ENCODE assay signal across 8 cellular contexts in genomic region chr7:135211179-135211945, GRCh38. TPM values are rescaled to one million over a fixed set of nuclear protein-coding genes. Genes with fewer than 3 reads are reported as not detected.
DNase-seq lines count a peak whose midpoint lies in the region; ATAC-seq, FAIRE-seq and TF ChIP-seq lines count a peak whose summit lies in the region.

WDR91 (minus strand) TSS chr7:135211526; CDS start chr7:135211502, 24 bp downstream.

- WGBS in mesenchymal stem cell: under 1% methylated on average over 68 of the region's 82 CpGs

- no peak for TF ChIP-seq CTCF in Caco-2 (IDR thresholded peaks at IDR 0.05; ENCODE audit: insufficient read depth in 1 of 2, low read depth in 1 of 2, low read length in 1 of 2, severe bottlenecking in 1 of 2, unreplicated experiment in 1 of 2)

- FAIRE-seq in HTR-8/SVneo (lab: Jason Lieb, UNC): no peak

- peak within 1 kb of the TSS; percentile 77 for H2BK5ac ChIP-seq in mesenchymal stem cell (ENCODE audit: low read depth, low read length, poor library complexity, severe bottlenecking)

- no peaks in the 10 kb centered on the region for H3K9me3 Mint-ChIP-seq in Caco-2 (ENCODE audit: unreplicated experiment)

- no peaks in the 10 kb centered on the region for H3K27me3 Mint-ChIP-seq in Caco-2 (ENCODE audit: insufficient read depth, unreplicated experiment)

- peak within 1 kb of the TSS in 1 of 2 experiments; percentile 89 for H2BK12ac ChIP-seq in mesenchymal stem cell (ENCODE audit: low read length in 2 of 2)

- peak within 1 kb of the TSS; percentile 95 for H3K4me3 Mint-ChIP-seq in Caco-2 (ENCODE audit: unreplicated experiment)

- peak within 1 kb of the TSS; percentile 86 for H3K4me3 ChIP-seq in Caco-2 (ENCODE audit: low read depth, low read length)
- peak within 1 kb of the TSS; percentile 95 to 97 for H3K4me3 ChIP-seq in mesenchymal stem cell (ENCODE audit: insufficient read depth in 1 of 2, low read depth in 1 of 2, low read length in 2 of 2)

- POLR2A ChIA-PET in Caco-2 (lab: Charles Lee): no interaction called here
- POLR2A ChIA-PET in activated CD8-positive, alpha-beta memory T cell treated with anti-CD3 and anti-CD28 coated beads for 36 hours (lab: Charles Lee): interaction anchor here (0.5 to 2.0 kb wide), 3 partner anchors 42 to 564 kb away, joined by 3 to 12 read pairs (median 3); partner anchors contain the start of genes CYREN and TMEM140

- H3K4me1 ChIP-seq in Caco-2 (peaks cover 4% of the 10 kb centered on the region; the same call in 1 of the 2 replicates), mesenchymal stem cell (ENCODE audit: control insufficient read depth, insufficient read depth, low read depth, low read length) (peaks cover 21% of the 10 kb centered on the region)

- intact Hi-C loops in Caco-2 (cut with micrococcal nuclease; ENCODE audit: unreplicated experiment): loop anchor here (2.0 to 5.0 kb wide), 2 partner anchors 41 to 219 kb away; partner anchors contain the start of gene CYREN

- peak within 1 kb of the TSS; percentile 99 for H2AFZ ChIP-seq in mesenchymal stem cell (ENCODE audit: low read depth, low read length)

- ATAC-seq in GM21381 (IDR thresholded peaks at IDR 0.05; ENCODE audit: unreplicated experiment): peak; percentile 71

- peak within 1 kb of the TSS in 1 of 2 experiments; percentile 79 for H3K14ac ChIP-seq in mesenchymal stem cell (ENCODE audit: low read length in 2 of 2)

- H3K36me3 Mint-ChIP-seq in Caco-2 (ENCODE audit: insufficient read depth, unreplicated experiment): no peaks in the 10 kb centered on the region

- peak within 1 kb of the TSS; percentile 94 for H3K9ac ChIP-seq in mesenchymal stem cell (ENCODE audit: low read length)

- peak within 1 kb of the TSS; percentile 94 for H4K91ac ChIP-seq in mesenchymal stem cell (ENCODE audit: low read length)

- H4K8ac ChIP-seq in mesenchymal stem cell (ENCODE audit: low read length): peak within 1 kb of the TSS; percentile 96

- H3K9me3 ChIP-seq in Caco-2 (no peaks in the 10 kb centered on the region), mesenchymal stem cell (ENCODE audit: control insufficient read depth, low read length) (no peaks in the 10 kb centered on the region)

- peak within 1 kb of the TSS; percentile 48 for H2BK15ac ChIP-seq in mesenchymal stem cell (ENCODE audit: low read depth, poor library complexity, severe bottlenecking)

- H3K27ac Mint-ChIP-seq in Caco-2 (ENCODE audit: unreplicated experiment): peak within 1 kb of the TSS; percentile 96

- H3K23ac ChIP-seq in mesenchymal stem cell (ENCODE audit: low read length in 2 of 2): peak within 1 kb of the TSS in 1 of 2 experiments; percentile 53

- peak within 1 kb of the TSS; percentile 82 for H3K4me2 ChIP-seq in mesenchymal stem cell (ENCODE audit: low read length, poor library complexity, severe bottlenecking)

- CTCF ChIA-PET in Caco-2 (lab: Charles Lee): interaction anchor here (0.6 to 1.4 kb wide), 3 partner anchors 64 to 434 kb away, joined by 4 to 7 read pairs (median 5); no protein-coding TSS in a partner anchor
- CTCF ChIA-PET in activated CD8-positive, alpha-beta memory T cell treated with anti-CD3 and anti-CD28 coated beads for 36 hours (lab: Charles Lee): interaction anchor here (0.9 to 2.9 kb wide), 2 partner anchors 31 to 41 kb away, joined by 3 to 19 read pairs; partner anchors contain the start of gene CYREN

- H3K36me3 ChIP-seq in Caco-2 (ENCODE audit: control insufficient read depth, insufficient read depth, low read length): no peaks in the 10 kb centered on the region
- peaks cover 4 to 21% of the 10 kb centered on the region in 2 experiments for H3K36me3 ChIP-seq in mesenchymal stem cell (ENCODE audit: control insufficient read depth in 1 of 2, insufficient read depth in 2 of 2, low read depth in 1 of 2, low read length in 2 of 2)

- DNase-seq in Caco-2 (peak; percentile 94 to 95), HTR-8/SVneo (ENCODE audit: insufficient read length, low spot score) (peak; percentile 94), NOMO-1 (lab: John Stamatoyannopoulos, UW; ENCODE audit: unreplicated experiment in 2 of 2) (peak; percentile 52 to 70), mesenchymal stem cell (peak; percentile 90)
- DNase-seq in effector CD8-positive, alpha-beta T cell (lab: John Stamatoyannopoulos, UW): peak; percentile 95
- DNase-seq in stimulated activated CD8-positive, alpha-beta memory T cell treated with anti-CD3 and anti-CD28 coated beads, Interleukin-12 subunit alpha, Interleukin-12 subunit beta, amount 100 ng/mL, for 4 hours (ENCODE audit: low read depth): peak; percentile 98

- H3K27me3 ChIP-seq in Caco-2 (replicated peaks; ENCODE audit: control insufficient read depth, insufficient read depth, low read length) (no peaks in the 10 kb centered on the region), mesenchymal stem cell (ENCODE audit: control insufficient read depth in 1 of 2, insufficient read depth in 1 of 2, low read length in 2 of 2) (no peaks in the 10 kb centered on the region)

- BruUV-seq in Caco-2 (replicated peaks; lab: Mats Ljungman, UMichigan): no TSS peak

- peak within 1 kb of the TSS; percentile 52 for H3K27ac ChIP-seq in mesenchymal stem cell (ENCODE audit: low read length, poor library complexity, severe bottlenecking)

- peaks cover 9% of the 10 kb centered on the region for H3K4me1 Mint-ChIP-seq in Caco-2 (ENCODE audit: low read depth, unreplicated experiment)

- peak within 1 kb of the TSS; percentile 6 for H2BK120ac ChIP-seq in mesenchymal stem cell (ENCODE audit: low read depth, low read length)

- peak within 1 kb of the TSS; percentile 49 for H2AK5ac ChIP-seq in mesenchymal stem cell (ENCODE audit: low read length, severe bottlenecking)

- peak within 1 kb of the TSS; percentile 79 to 97 for H3K18ac ChIP-seq in mesenchymal stem cell (ENCODE audit: low read depth in 1 of 2, low read length in 2 of 2)

- H3K4ac ChIP-seq in mesenchymal stem cell (ENCODE audit: low read depth in 1 of 2, low read length in 2 of 2): peak within 1 kb of the TSS; percentile 78 to 81

- peaks cover 4% of the 10 kb centered on the region for H3K79me1 ChIP-seq in mesenchymal stem cell (replicated peaks; ENCODE audit: low read length, poor library complexity, severe bottlenecking)

RNA-seq across cellular contexts. Expression of gene WDR91, which starts in this region (rescaled TPM):
- total RNA-seq in Caco-2 (2022): 11.5 and 12.6 TPM in 2 replicates
- 10 to 100 TPM; 23.9 to 29.1 TPM for total RNA-seq in activated CD8-positive, alpha-beta memory T cell treated with anti-CD3 and anti-CD28 coated beads for 36 hours
- polyA plus RNA-seq in mesenchymal stem cell (2013, experiment 1 of 2): 4.2 TPM
- polyA plus RNA-seq in mesenchymal stem cell (2013, experiment 2 of 2): 4.1 TPM

Comparison
In these comparisons a context has a peak if more than half of its experiments do, and no peak if none do; other contexts are left out.
1. Peak in every context shown above with its lines: DNase-seq, ATAC-seq, H3K4me3 ChIP-seq and H3K27ac ChIP-seq.